Comparison of ENCODE assay signal across 1 cellular context in genomic region chr17:43365356-43365755, GRCh38.
TF ChIP-seq lines count a peak whose summit lies in the region.

No MANE protein-coding gene starts in this region.

TF ChIP-seq in GM12878, 131 proteins besides CTCF, POLR2A, EP300 and RAD21:
- TF ChIP-seq ZBED1 (IDR thresholded peaks at IDR 0.05; ENCODE audit: borderline replicate concordance) (no peak), CEBPB (IDR thresholded peaks at IDR 0.05; ENCODE audit: borderline replicate concordance in 1 of 2, low read depth in 2 of 2, low read length in 2 of 2) (no peak), ZBTB33 (IDR thresholded peaks at IDR 0.05) (no peak), HDGF (IDR thresholded peaks at IDR 0.05) (no peak), REST (IDR thresholded peaks at IDR 0.05; ENCODE audit: low read depth, low read length) (no peak), MXI1 (IDR thresholded peaks at IDR 0.05; ENCODE audit: low read depth, low read length) (no peak)
- TF ChIP-seq, protein P1, sequence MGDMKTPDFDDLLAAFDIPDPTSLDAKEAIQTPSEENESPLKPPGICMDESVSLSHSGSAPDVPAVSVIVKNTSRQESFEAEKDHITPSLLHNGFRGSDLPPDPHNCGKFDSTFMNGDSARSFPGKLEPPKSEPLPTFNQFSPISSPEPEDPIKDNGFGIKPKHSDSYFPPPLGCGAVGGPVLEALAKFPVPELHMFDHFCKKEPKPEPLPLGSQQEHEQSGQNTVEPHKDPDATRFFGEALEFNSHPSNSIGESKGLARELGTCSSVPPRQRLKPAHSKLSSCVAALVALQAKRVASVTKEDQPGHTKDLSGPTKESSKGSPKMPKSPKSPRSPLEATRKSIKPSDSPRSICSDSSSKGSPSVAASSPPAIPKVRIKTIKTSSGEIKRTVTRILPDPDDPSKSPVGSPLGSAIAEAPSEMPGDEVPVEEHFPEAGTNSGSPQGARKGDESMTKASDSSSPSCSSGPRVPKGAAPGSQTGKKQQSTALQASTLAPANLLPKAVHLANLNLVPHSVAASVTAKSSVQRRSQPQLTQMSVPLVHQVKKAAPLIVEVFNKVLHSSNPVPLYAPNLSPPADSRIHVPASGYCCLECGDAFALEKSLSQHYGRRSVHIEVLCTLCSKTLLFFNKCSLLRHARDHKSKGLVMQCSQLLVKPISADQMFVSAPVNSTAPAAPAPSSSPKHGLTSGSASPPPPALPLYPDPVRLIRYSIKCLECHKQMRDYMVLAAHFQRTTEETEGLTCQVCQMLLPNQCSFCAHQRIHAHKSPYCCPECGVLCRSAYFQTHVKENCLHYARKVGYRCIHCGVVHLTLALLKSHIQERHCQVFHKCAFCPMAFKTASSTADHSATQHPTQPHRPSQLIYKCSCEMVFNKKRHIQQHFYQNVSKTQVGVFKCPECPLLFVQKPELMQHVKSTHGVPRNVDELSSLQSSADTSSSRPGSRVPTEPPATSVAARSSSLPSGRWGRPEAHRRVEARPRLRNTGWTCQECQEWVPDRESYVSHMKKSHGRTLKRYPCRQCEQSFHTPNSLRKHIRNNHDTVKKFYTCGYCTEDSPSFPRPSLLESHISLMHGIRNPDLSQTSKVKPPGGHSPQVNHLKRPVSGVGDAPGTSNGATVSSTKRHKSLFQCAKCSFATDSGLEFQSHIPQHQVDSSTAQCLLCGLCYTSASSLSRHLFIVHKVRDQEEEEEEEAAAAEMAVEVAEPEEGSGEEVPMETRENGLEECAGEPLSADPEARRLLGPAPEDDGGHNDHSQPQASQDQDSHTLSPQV (IDR thresholded peaks at IDR 0.05), result no peak
TF ChIP-seq in GM12878: peak in this region for 0.
